In the genomic region with DNA sequence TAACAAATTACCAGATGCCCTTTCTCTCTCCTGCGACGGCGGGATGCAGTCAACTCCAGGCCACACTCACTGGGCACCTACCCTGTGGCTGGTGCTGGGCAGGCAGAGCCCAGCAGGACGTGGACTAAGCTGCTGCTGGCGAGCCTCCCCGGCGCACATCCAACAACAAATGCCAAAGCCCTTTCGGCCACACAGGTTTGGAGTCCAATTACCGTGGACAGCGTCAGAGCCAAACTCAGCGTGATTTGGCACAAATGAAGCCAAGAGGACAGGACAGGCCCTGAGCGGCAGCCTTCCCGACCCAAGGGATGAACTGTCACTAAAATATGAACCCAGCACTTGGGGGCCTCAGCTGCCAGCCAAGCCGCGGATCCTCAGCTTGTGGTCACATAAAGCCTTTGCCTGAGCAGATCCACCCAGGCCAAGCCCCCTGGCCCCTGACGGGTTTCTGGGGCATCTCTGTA, we compare ENCODE assay signal across 21 cellular contexts. TPM values are rescaled to one million over a fixed set of nuclear protein-coding genes. Genes with fewer than 3 reads are reported as not detected.
DNase-seq lines count a peak whose midpoint lies in the region; ATAC-seq and TF ChIP-seq lines count a peak whose summit lies in the region.
"Had no signal": no experiment of that assay in that cellular context is flagged by ENCODE, and none has a peak within 500 bp of the region (broad histone marks: within the 10 kb centered on the region; RNA-seq: fewer than 3 reads in every experiment).

No MANE protein-coding gene starts in this region.

- TF ChIP-seq RAD21 in liver (IDR thresholded peaks at IDR 0.05), result peak in 1 of 2 donors; percentile 55

- H3K4me1 Mint-ChIP-seq in activated naive CD4-positive, alpha-beta T cell treated with anti-CD3 and anti-CD28 coated beads for 36 hours (ENCODE audit: low read depth), result peaks cover 6% of the 10 kb centered on the region
- H3K4me1 Mint-ChIP-seq: activated T-helper 17 cell treated with anti-CD3 and anti-CD28 coated beads, Interleukin-2, amount 50 U/mL, for 72 hours; mesothelial cell of epicardium had no signal

- DNase-seq in NCI-H2196 (lab: John Stamatoyannopoulos, UW; ENCODE audit: unreplicated experiment) (peak; percentile 40), NCI-H2196 treated with DMSO at 0.1 percent for 48 hours (lab: John Stamatoyannopoulos, UW; ENCODE audit: unreplicated experiment) (no peak), cerebellar cortex (ENCODE audit: low spot score) (peak; percentile 98), COR-L47 (lab: John Stamatoyannopoulos, UW) (no peak)
- no peak for DNase-seq in activated naive CD4-positive, alpha-beta T cell treated with anti-CD3 and anti-CD28 coated beads for 36 hours
- DNase-seq: activated CD4-positive, alpha-beta memory T cell treated with anti-CD3 and anti-CD28 coated beads for 36 hours; effector CD8-positive, alpha-beta T cell; NCI-H2029; NCI-H774; pancreas; SHP77 treated with DMSO at 0.1 percent for 48 hours; stimulated activated CD4-positive, alpha-beta T cell treated with anti-CD3 and anti-CD28 coated beads, Interleukin-15, amount 100 ng/mL, for 24 hours; T-helper 9 cell had no signal

- no peak for TF ChIP-seq CTCF in liver (IDR thresholded peaks at IDR 0.05; ENCODE audit: low read depth, low read length, missing input control)

- H3K27ac ChIP-seq in liver (ENCODE audit: low read depth in 1 of 2, low read length in 2 of 2), result peak overlapping the region in 1 of 2 donors; percentile 83
- H3K27ac ChIP-seq in thymus (ENCODE audit: low read depth), result peak overlapping the region; percentile 58
- H3K27ac ChIP-seq: 22Rv1, ascending aorta, pancreas had no signal

- H3K4me3 ChIP-seq in liver (ENCODE audit: low read depth in 1 of 3, low read length in 3 of 3) (no peak overlapping the region), thymus (ENCODE audit: low read length) (no peak overlapping the region)
- H3K4me3 ChIP-seq: ascending aorta, pancreas, thoracic aorta had no signal

- H3K36me3 Mint-ChIP-seq in activated naive CD4-positive, alpha-beta T cell treated with anti-CD3 and anti-CD28 coated beads for 36 hours (ENCODE audit: low read depth), result peaks cover 21% of the 10 kb centered on the region

- no peaks in the 10 kb centered on the region for H3K27me3 ChIP-seq in liver (ENCODE audit: control insufficient read depth in 4 of 4, insufficient read depth in 4 of 4, low read length in 3 of 4)
- H3K27me3 ChIP-seq in thymus (ENCODE audit: control insufficient read depth, insufficient read depth), result no peaks in the 10 kb centered on the region
- H3K27me3 ChIP-seq: ascending aorta, pancreas had no signal

- no peaks in the 10 kb centered on the region for H3K27me3 Mint-ChIP-seq in activated naive CD4-positive, alpha-beta T cell treated with anti-CD3 and anti-CD28 coated beads for 36 hours (ENCODE audit: low read depth)
- H3K27me3 Mint-ChIP-seq: activated CD4-positive, alpha-beta memory T cell treated with anti-CD3 and anti-CD28 coated beads for 36 hours; activated T-helper 17 cell treated with anti-CD3 and anti-CD28 coated beads, Interleukin-2, amount 50 U/mL, for 72 hours had no signal

- H3K9me3 Mint-ChIP-seq in activated naive CD4-positive, alpha-beta T cell treated with anti-CD3 and anti-CD28 coated beads for 36 hours, result no peaks in the 10 kb centered on the region
- H3K9me3 Mint-ChIP-seq: activated CD4-positive, alpha-beta memory T cell treated with anti-CD3 and anti-CD28 coated beads for 36 hours; activated T-helper 17 cell treated with anti-CD3 and anti-CD28 coated beads, Interleukin-2, amount 50 U/mL, for 72 hours; mesothelial cell of epicardium had no signal

- no peak overlapping the region for H3K4me3 Mint-ChIP-seq in activated naive CD4-positive, alpha-beta T cell treated with anti-CD3 and anti-CD28 coated beads for 36 hours
- H3K4me3 Mint-ChIP-seq: activated CD4-positive, alpha-beta memory T cell treated with anti-CD3 and anti-CD28 coated beads for 36 hours; activated T-helper 17 cell treated with anti-CD3 and anti-CD28 coated beads, Interleukin-2, amount 50 U/mL, for 72 hours; mesothelial cell of epicardium had no signal

- H3K9me3 ChIP-seq in liver (ENCODE audit: control insufficient read depth in 4 of 4, low read length in 3 of 4), result no peaks in the 10 kb centered on the region
- no peaks in the 10 kb centered on the region for H3K9me3 ChIP-seq in thymus (ENCODE audit: control insufficient read depth)
- H3K9me3 ChIP-seq: ascending aorta, pancreas, thoracic aorta had no signal

- H3K36me3 ChIP-seq in liver (ENCODE audit: control insufficient read depth in 4 of 4, insufficient read depth in 3 of 4, low read depth in 1 of 4, low read length in 3 of 4), result peaks cover 1 to 26% (median 10%) of the 10 kb centered on the region in 4 donors
- peaks cover 39% of the 10 kb centered on the region for H3K36me3 ChIP-seq in thymus (ENCODE audit: control insufficient read depth, insufficient read depth)

- 39% methylated on average over 16 of the region's 16 CpGs for WGBS in liver
- 98% methylated on average over 16 of the region's 16 CpGs for WGBS in thymus

- intact Hi-C loops in activated naive CD4-positive, alpha-beta T cell treated with anti-CD3 and anti-CD28 coated beads for 36 hours (cut with micrococcal nuclease), result no loop called here

- H3K9ac ChIP-seq in liver (ENCODE audit: low read depth in 1 of 2, low read length in 2 of 2), result no peak overlapping the region

- CTCF ChIA-PET in activated naive CD4-positive, alpha-beta T cell treated with anti-CD3 and anti-CD28 coated beads for 36 hours (lab: Charles Lee), result no interaction called here

- ATAC-seq in HG03196 (IDR thresholded peaks at IDR 0.05; ENCODE audit: unreplicated experiment), result no peak
- ATAC-seq: activated T-helper 17 cell treated with anti-CD3 and anti-CD28 coated beads, Interleukin-2, amount 50 U/mL, for 72 hours; pancreas had no signal

- no peak overlapping the region for H3K27ac Mint-ChIP-seq in activated naive CD4-positive, alpha-beta T cell treated with anti-CD3 and anti-CD28 coated beads for 36 hours
- H3K27ac Mint-ChIP-seq: activated CD4-positive, alpha-beta memory T cell treated with anti-CD3 and anti-CD28 coated beads for 36 hours; activated T-helper 17 cell treated with anti-CD3 and anti-CD28 coated beads, Interleukin-2, amount 50 U/mL, for 72 hours; mesothelial cell of epicardium had no signal

- H3K4me1 ChIP-seq in liver (ENCODE audit: control insufficient read depth in 4 of 4, insufficient read depth in 4 of 4, low read length in 3 of 4) (peaks cover 4 to 9% (median 6%) of the 10 kb centered on the region in 4 donors), thymus (ENCODE audit: control insufficient read depth, insufficient read depth, low read length) (no peaks in the 10 kb centered on the region)
- H3K4me1 ChIP-seq: ascending aorta, pancreas had no signal

TF ChIP-seq in liver, 16 proteins besides CTCF, POLR2A, EP300 and RAD21 (continues in another document):
- TF ChIP-seq EGR1 (IDR thresholded peaks at IDR 0.05; ENCODE audit: low read depth in 2 of 2), result no peak
- peak in 1 of 2 donors; percentile 97 for TF ChIP-seq RXRA (IDR thresholded peaks at IDR 0.05)
- peak in 1 of 2 donors; percentile 55 for TF ChIP-seq GABPA (IDR thresholded peaks at IDR 0.05 in 1 of 2, conservative IDR thresholded peaks at IDR 0.05 in 1 of 2)
- TF ChIP-seq HNF4A (conservative IDR thresholded peaks at IDR 0.05), result peak; percentile 7 to 93
- TF ChIP-seq, protein P1, sequence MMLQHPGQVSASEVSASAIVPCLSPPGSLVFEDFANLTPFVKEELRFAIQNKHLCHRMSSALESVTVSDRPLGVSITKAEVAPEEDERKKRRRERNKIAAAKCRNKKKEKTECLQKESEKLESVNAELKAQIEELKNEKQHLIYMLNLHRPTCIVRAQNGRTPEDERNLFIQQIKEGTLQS (IDR thresholded peaks at IDR 0.05), result no peak
- TF ChIP-seq JUND (IDR thresholded peaks at IDR 0.05), result peak in 1 of 2 donors; percentile 80
- no peak for TF ChIP-seq NR2F2 (IDR thresholded peaks at IDR 0.05)
- TF ChIP-seq, protein P2, sequence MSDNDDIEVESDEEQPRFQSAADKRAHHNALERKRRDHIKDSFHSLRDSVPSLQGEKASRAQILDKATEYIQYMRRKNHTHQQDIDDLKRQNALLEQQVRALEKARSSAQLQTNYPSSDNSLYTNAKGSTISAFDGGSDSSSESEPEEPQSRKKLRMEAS (IDR thresholded peaks at IDR 0.05), result peak; percentile 47
- TF ChIP-seq FOXA2 (IDR thresholded peaks at IDR 0.05), result peak; percentile 60
- TF ChIP-seq, protein P3, sequence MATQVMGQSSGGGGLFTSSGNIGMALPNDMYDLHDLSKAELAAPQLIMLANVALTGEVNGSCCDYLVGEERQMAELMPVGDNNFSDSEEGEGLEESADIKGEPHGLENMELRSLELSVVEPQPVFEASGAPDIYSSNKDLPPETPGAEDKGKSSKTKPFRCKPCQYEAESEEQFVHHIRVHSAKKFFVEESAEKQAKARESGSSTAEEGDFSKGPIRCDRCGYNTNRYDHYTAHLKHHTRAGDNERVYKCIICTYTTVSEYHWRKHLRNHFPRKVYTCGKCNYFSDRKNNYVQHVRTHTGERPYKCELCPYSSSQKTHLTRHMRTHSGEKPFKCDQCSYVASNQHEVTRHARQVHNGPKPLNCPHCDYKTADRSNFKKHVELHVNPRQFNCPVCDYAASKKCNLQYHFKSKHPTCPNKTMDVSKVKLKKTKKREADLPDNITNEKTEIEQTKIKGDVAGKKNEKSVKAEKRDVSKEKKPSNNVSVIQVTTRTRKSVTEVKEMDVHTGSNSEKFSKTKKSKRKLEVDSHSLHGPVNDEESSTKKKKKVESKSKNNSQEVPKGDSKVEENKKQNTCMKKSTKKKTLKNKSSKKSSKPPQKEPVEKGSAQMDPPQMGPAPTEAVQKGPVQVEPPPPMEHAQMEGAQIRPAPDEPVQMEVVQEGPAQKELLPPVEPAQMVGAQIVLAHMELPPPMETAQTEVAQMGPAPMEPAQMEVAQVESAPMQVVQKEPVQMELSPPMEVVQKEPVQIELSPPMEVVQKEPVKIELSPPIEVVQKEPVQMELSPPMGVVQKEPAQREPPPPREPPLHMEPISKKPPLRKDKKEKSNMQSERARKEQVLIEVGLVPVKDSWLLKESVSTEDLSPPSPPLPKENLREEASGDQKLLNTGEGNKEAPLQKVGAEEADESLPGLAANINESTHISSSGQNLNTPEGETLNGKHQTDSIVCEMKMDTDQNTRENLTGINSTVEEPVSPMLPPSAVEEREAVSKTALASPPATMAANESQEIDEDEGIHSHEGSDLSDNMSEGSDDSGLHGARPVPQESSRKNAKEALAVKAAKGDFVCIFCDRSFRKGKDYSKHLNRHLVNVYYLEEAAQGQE (IDR thresholded peaks at IDR 0.05), result peak; percentile 77
- TF ChIP-seq TAF1 (conservative IDR thresholded peaks at IDR 0.05), result no peak

RNA-seq across cellular contexts. Expression of a gene that starts 28.4 kb away (rescaled TPM):
- total RNA-seq in liver, result 10 to 100 TPM; 10.3 to 10.7 TPM
- polyA plus RNA-seq in liver (1 to 10 TPM; 4.9 to 6.6 TPM), thymus (19.4 TPM)
- total RNA-seq in activated naive CD4-positive, alpha-beta T cell treated with anti-CD3 and anti-CD28 coated beads for 36 hours, result 10 to 100 TPM; 13.1 to 13.6 TPM

RNA-seq across cellular contexts. Expression of a gene that starts 45.0 kb away (rescaled TPM):
- total RNA-seq in liver, result 10 to 100 TPM; 29.6 to 31.6 TPM
- 100 to 1,000 TPM in 1 of 2 donors, 10 to 100 TPM in 1; 83.9 to 119 TPM for polyA plus RNA-seq in liver
- 209 TPM for polyA plus RNA-seq in thymus
- total RNA-seq in activated naive CD4-positive, alpha-beta T cell treated with anti-CD3 and anti-CD28 coated beads for 36 hours, result 100 to 1,000 TPM; 144 to 145 TPM

Comparison
In these comparisons a context has a peak if more than half of its experiments do, and no peak if none do; other contexts are left out.
1. DNase-seq: peak in NCI-H2196 (single experiment) and cerebellar cortex (single experiment); none in NCI-H2196 treated with DMSO at 0.1 percent for 48 hours (single experiment), COR-L47 (single experiment) and activated naive CD4-positive, alpha-beta T cell treated with anti-CD3 and anti-CD28 coated beads for 36 hours (single experiment).
2. RNA of a gene that starts 45.0 kb away (total RNA-seq): 144 to 145 TPM in activated naive CD4-positive, alpha-beta T cell treated with anti-CD3 and anti-CD28 coated beads for 36 hours; 29.6 to 31.6 TPM in liver; every median in the first group is over 4 times any median in the second.